ENCODE assay signal across 8 cellular contexts in the genomic region with DNA sequence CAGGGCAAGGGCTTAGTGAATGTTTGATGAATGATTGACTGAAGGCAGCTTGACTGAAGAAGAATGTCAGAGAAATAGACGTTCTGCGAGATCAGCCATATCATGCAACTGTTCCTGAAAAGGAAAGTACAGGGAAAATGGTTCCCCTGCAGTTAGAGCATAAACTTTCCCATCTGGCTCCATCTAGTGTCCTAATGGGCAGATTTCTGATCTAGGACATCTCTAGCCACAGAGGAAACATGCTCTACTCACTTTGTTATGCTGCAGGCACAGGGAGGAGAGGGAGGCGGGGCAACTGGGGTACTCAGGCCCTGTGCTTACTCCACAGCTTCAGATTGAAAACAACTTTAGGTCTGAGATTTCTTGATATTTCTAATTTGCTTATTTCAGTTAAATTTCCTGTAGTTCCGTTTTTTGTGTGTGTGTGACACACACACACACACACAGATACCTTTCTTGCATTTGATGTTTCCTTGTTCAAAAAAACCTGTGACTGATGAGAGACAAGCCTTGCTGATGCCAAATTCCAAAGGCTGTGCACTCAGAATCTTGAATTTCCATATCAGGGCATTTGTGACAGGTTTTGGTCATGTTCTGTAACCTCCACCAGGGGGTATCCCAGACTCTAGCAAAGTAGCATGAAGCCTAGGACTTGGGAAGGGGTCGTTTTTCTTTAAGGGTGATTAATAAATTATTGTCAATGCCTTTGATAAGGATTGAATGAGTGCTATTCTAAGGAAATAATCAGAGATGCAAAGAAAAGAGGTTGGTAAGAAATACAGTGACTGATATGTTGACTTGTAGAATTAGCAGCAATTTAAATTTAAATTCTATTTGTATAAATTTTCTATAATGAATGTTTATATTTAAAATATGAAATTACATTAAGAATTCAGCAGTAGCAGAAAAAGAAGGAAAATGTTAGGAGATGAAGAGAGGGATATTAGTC.
A peak's percentile ranks its signal among the peaks of the same experiment; 100 is the strongest.
DNase-seq lines count a peak whose midpoint lies in the region; ATAC-seq, FAIRE-seq and TF ChIP-seq lines count a peak whose summit lies in the region.

No MANE protein-coding gene starts in this region.

- DNase-seq in NCI-H345 (lab: John Stamatoyannopoulos, UW) (peak; percentile 45), NCI-H345 treated with DMSO at 0.1 percent for 48 hours (lab: John Stamatoyannopoulos, UW; ENCODE audit: unreplicated experiment) (no peak), NCI-H146 (lab: John Stamatoyannopoulos, UW) (peak; percentile 54), adipocyte (ENCODE audit: low read depth) (peak; percentile 91), keratinocyte (ENCODE audit: low read depth, low spot score) (no peak), posterior vena cava (ENCODE audit: low spot score) (no peak)
- DNase-seq in stimulated activated CD4-positive, alpha-beta T cell treated with anti-CD3 and anti-CD28 coated beads, Interleukin-1b, Interleukin-23, amount 100 ng/mL, for 48 hours = no peak

- intact Hi-C loops in posterior vena cava (cut with DNase I) = no loop called here

- H3K4me3 ChIP-seq in adipocyte (ENCODE audit: low read length) = no peak overlapping the region
- no peak overlapping the region for H3K4me3 ChIP-seq in keratinocyte (ENCODE audit: control insufficient read depth in 2 of 3, extremely low read depth in 1 of 3, insufficient read depth in 2 of 3, low read depth in 1 of 3, low read length in 3 of 3)

- no peak for ATAC-seq in GM19397 (IDR thresholded peaks at IDR 0.05; ENCODE audit: unreplicated experiment)

- no peaks in the 10 kb centered on the region for H3K27me3 ChIP-seq in adipocyte (replicated peaks; ENCODE audit: control insufficient read depth, insufficient read depth, low read length)
- H3K27me3 ChIP-seq in keratinocyte (ENCODE audit: control insufficient read depth, extremely low read depth, insufficient read depth, low read length) = no peaks in the 10 kb centered on the region

- H3K4me1 ChIP-seq in adipocyte (ENCODE audit: control insufficient read depth, insufficient read depth, low read length) (peaks cover 5% of the 10 kb centered on the region), keratinocyte (ENCODE audit: control insufficient read depth, extremely low read depth, insufficient read depth, low read length) (peaks cover 2% of the 10 kb centered on the region)

- TF ChIP-seq CTCF in keratinocyte (optimal IDR thresholded peaks at IDR 0.05 in 1 of 3, IDR thresholded peaks at IDR 0.05 in 1 of 3, conservative IDR thresholded peaks at IDR 0.05 in 1 of 3; ENCODE audit: extremely low read depth in 1 of 3, insufficient read depth in 2 of 3, low read length in 3 of 3) = peak; percentile 47 to 64 (median 51)

- peak overlapping the region; percentile 71 for H2AFZ ChIP-seq in keratinocyte (ENCODE audit: control insufficient read depth, low read length)

- dilution Hi-C loops in keratinocyte (cut with MboI; ENCODE audit: extremely low pct_ligation_motif_present, low sequenced_read_pairs) = no loop called here

- H3K79me2 ChIP-seq in keratinocyte (ENCODE audit: control insufficient read depth, insufficient read depth, low read length) = no peaks in the 10 kb centered on the region

- FAIRE-seq in keratinocyte (lab: Jason Lieb, UNC) = peak; percentile 61

- H3K36me3 ChIP-seq in adipocyte (ENCODE audit: control insufficient read depth, insufficient read depth, low read length, severe bottlenecking) (no peaks in the 10 kb centered on the region), keratinocyte (ENCODE audit: control insufficient read depth in 2 of 2, extremely low read depth in 1 of 2, insufficient read depth in 2 of 2, low read length in 2 of 2) (no peaks in the 10 kb centered on the region)

- no peak overlapping the region for H3K27ac ChIP-seq in keratinocyte (ENCODE audit: control insufficient read depth, insufficient read depth, low read length)

- H3K9me3 ChIP-seq in adipocyte (ENCODE audit: control insufficient read depth, low read length) = peaks cover 3% of the 10 kb centered on the region
- H3K9me3 ChIP-seq in keratinocyte (ENCODE audit: control insufficient read depth, low read depth, low read length) = no peaks in the 10 kb centered on the region

- H3K9ac ChIP-seq in adipocyte (ENCODE audit: low read length) (peak overlapping the region; percentile 64), keratinocyte (ENCODE audit: control insufficient read depth, extremely low read depth, insufficient read depth, low read length) (no peak overlapping the region)

- H4K20me1 ChIP-seq in keratinocyte (ENCODE audit: control insufficient read depth, extremely low read depth, insufficient read depth, low read length) = no peaks in the 10 kb centered on the region

- H3K4me2 ChIP-seq in keratinocyte (ENCODE audit: control insufficient read depth, extremely low read depth, insufficient read depth, low read depth, low read length) = peak overlapping the region; percentile 18

- H3K9me1 ChIP-seq in keratinocyte (ENCODE audit: control insufficient read depth, extremely low read depth, insufficient read depth, low read length) = no peaks in the 10 kb centered on the region

Comparison
In these comparisons a context has a peak if more than half of its experiments do, and no peak if none do; other contexts are left out.
1. DNase-seq: peak in NCI-H345 (single experiment), NCI-H146 (single experiment) and adipocyte (single experiment); none in NCI-H345 treated with DMSO at 0.1 percent for 48 hours (single experiment), keratinocyte (single experiment), posterior vena cava (single experiment) and stimulated activated CD4-positive, alpha-beta T cell treated with anti-CD3 and anti-CD28 coated beads, Interleukin-1b, Interleukin-23, amount 100 ng/mL, for 48 hours (single experiment).